In genomic region chr11:66554602-66555001, GRCh38 we compare ENCODE assay signal across 27 cellular contexts. TPM values are rescaled to one million over a fixed set of nuclear protein-coding genes. Genes with fewer than 3 reads are reported as not detected.
DNase-seq lines count a peak whose midpoint lies in the region; ATAC-seq and TF ChIP-seq lines count a peak whose summit lies in the region.
"Had no signal": no experiment of that assay in that cellular context is flagged by ENCODE, and none has a peak within 500 bp of the region (broad histone marks: within the 10 kb centered on the region; RNA-seq: fewer than 3 reads in every experiment).

No MANE protein-coding gene starts in this region.

- H3K14ac ChIP-seq in neuronal stem cell (ENCODE audit: low read length), result no peak overlapping the region

- H3K9ac ChIP-seq in endodermal cell (ENCODE audit: extremely low read depth, low read length, poor library complexity, severe bottlenecking) (no peak overlapping the region), neuronal stem cell (ENCODE audit: low read depth, low read length, poor library complexity) (no peak overlapping the region)
- H3K9ac ChIP-seq: BLaER1 had no signal

- DNase-seq in endodermal cell, result no peak
- no peak for DNase-seq in neuronal stem cell (ENCODE audit: low spot score)
- DNase-seq in activated gamma-delta T cell (lab: John Stamatoyannopoulos, UW), result no peak
- no peak for DNase-seq in activated T-cell treated with anti-CD3 and anti-CD28 coated beads, Interleukin-2, amount 50 U/mL, for 24 hours
- DNase-seq: 8988T; ACHN; BE2C; C1 segment of cervical spinal cord; CD4-positive, alpha-beta memory T cell; CD4-positive, CD25-positive, alpha-beta regulatory T cell; CD8-positive, alpha-beta memory T cell; COR-L47; DMS 273 treated with DMSO at 0.1 percent for 48 hours; DMS153; DMS53; DMS79; DND-41; EL; GDM1 had no signal

- peak overlapping the region; percentile 19 for H3K18ac ChIP-seq in neuronal stem cell (ENCODE audit: low read length)

- WGBS in endodermal cell (ENCODE audit: insufficient coverage in 1 of 2, insufficient read length in 1 of 2), 2 experiments, result 91 to 97% methylated on average over 5 of the region's 5 CpGs
- no CpG with 5 or more reads among the region's 5 CpGs for WGBS in neuronal stem cell (ENCODE audit: extremely low coverage in 2 of 2, insufficient read length in 2 of 2, insufficient replicate concordance in 1 of 2), 2 donors

- no peak for ATAC-seq in GM19328 (IDR thresholded peaks at IDR 0.05; ENCODE audit: unreplicated experiment)
- no peak for ATAC-seq in GM21423 (IDR thresholded peaks at IDR 0.05; ENCODE audit: unreplicated experiment)
- ATAC-seq: GM12878 had no signal

- H3K4me3 ChIP-seq in HEK293 (ENCODE audit: low read depth, low read length) (no peak overlapping the region), endodermal cell (ENCODE audit: low read length) (no peak overlapping the region), neuronal stem cell (ENCODE audit: low read length in 2 of 2) (no peak overlapping the region)
- H3K4me3 ChIP-seq: BLaER1, GM12878 had no signal

- peaks cover 11% of the 10 kb centered on the region for H3K27me3 Mint-ChIP-seq in endodermal cell (ENCODE audit: insufficient read depth)
- H3K27me3 Mint-ChIP-seq in activated T-cell treated with anti-CD3 and anti-CD28 coated beads, Interleukin-2, amount 50 U/mL, for 24 hours, result peaks cover 19% of the 10 kb centered on the region
- H3K27me3 Mint-ChIP-seq: CD4-positive, CD25-positive, alpha-beta regulatory T cell had no signal

- no peak overlapping the region for H3K4me2 ChIP-seq in neuronal stem cell (ENCODE audit: insufficient read depth, low read length, poor library complexity, severe bottlenecking)
- H3K4me2 ChIP-seq: BLaER1 had no signal

- no peak overlapping the region for H4K91ac ChIP-seq in neuronal stem cell (ENCODE audit: low read depth, low read length, poor library complexity)

- no peak overlapping the region for H3K23ac ChIP-seq in neuronal stem cell (ENCODE audit: low read depth, low read length, poor library complexity)

- no peak overlapping the region for H2BK12ac ChIP-seq in neuronal stem cell (ENCODE audit: low read length)

- H3K27ac ChIP-seq in HEK293 (ENCODE audit: extremely low read depth, low read depth, low read length) (no peak overlapping the region), endodermal cell (ENCODE audit: low read depth, low read length) (no peak overlapping the region), neuronal stem cell (replicated peaks; ENCODE audit: low read length) (no peak overlapping the region)
- H3K27ac ChIP-seq: BLaER1 had no signal

- H3K4ac ChIP-seq in neuronal stem cell (ENCODE audit: low read length), result no peak overlapping the region

- H3K27me3 ChIP-seq in endodermal cell (ENCODE audit: control insufficient read depth, insufficient read depth, low read length, poor library complexity, severe bottlenecking), result no peaks in the 10 kb centered on the region
- H3K27me3 ChIP-seq in neuronal stem cell (ENCODE audit: control insufficient read depth in 3 of 3, insufficient read depth in 3 of 3, low read depth in 1 of 3, low read length in 3 of 3), result peaks cover 0 to 14% (median 0%) of the 10 kb centered on the region in 3 experiments
- H3K27me3 ChIP-seq: BE2C, BLaER1 had no signal

- no peaks in the 10 kb centered on the region for H3K4me1 ChIP-seq in HEK293 (ENCODE audit: control insufficient read depth, insufficient read depth, low read length)
- H3K4me1 ChIP-seq in endodermal cell (ENCODE audit: control insufficient read depth, insufficient read depth, low read length), result no peaks in the 10 kb centered on the region
- peaks cover 0 to 4% of the 10 kb centered on the region in 2 donors for H3K4me1 ChIP-seq in neuronal stem cell (ENCODE audit: control insufficient read depth in 2 of 2, insufficient read depth in 1 of 2, low read depth in 1 of 2, low read length in 2 of 2)
- H3K4me1 ChIP-seq: BE2C, BLaER1 had no signal

- H2BK120ac ChIP-seq in neuronal stem cell (ENCODE audit: low read depth, low read length), result no peak overlapping the region

- TF ChIP-seq CTCF in HEK293 (tag by site-specific recombination; IDR thresholded peaks at IDR 0.05), result no peak
- no peak for TF ChIP-seq CTCF in endodermal cell (conservative IDR thresholded peaks at IDR 0.05)

- POLR2A ChIA-PET in HEK293 (lab: Yijun Ruan, JAX), result interaction anchor here (0.7 to 0.9 kb wide), 2 partner anchors 8 to 62 kb away, joined by 3 to 4 read pairs; partner anchors contain the start of genes ACTN3, RBM14 and ZDHHC24

- CTCF ChIA-PET in HEK293 (lab: Yijun Ruan, JAX), result no interaction called here

- H2BK15ac ChIP-seq in neuronal stem cell (ENCODE audit: low read length), result no peak overlapping the region

- no peaks in the 10 kb centered on the region for H3K4me1 Mint-ChIP-seq in endodermal cell
- H3K4me1 Mint-ChIP-seq in activated T-cell treated with anti-CD3 and anti-CD28 coated beads, Interleukin-2, amount 50 U/mL, for 24 hours (ENCODE audit: low read depth), result peaks cover 6% of the 10 kb centered on the region

- H2AK5ac ChIP-seq in neuronal stem cell (ENCODE audit: low read depth, low read length), result no peak overlapping the region

- H3K9me3 Mint-ChIP-seq in endodermal cell, result no peaks in the 10 kb centered on the region
- H3K9me3 Mint-ChIP-seq in activated T-cell treated with anti-CD3 and anti-CD28 coated beads, Interleukin-2, amount 50 U/mL, for 24 hours, result no peaks in the 10 kb centered on the region
- H3K9me3 Mint-ChIP-seq: CD4-positive, alpha-beta memory T cell; CD8-positive, alpha-beta memory T cell had no signal

- no peak overlapping the region for H3K4me3 Mint-ChIP-seq in endodermal cell
- no peak overlapping the region for H3K4me3 Mint-ChIP-seq in activated T-cell treated with anti-CD3 and anti-CD28 coated beads, Interleukin-2, amount 50 U/mL, for 24 hours
- H3K4me3 Mint-ChIP-seq: CD14-positive monocyte; CD4-positive, alpha-beta memory T cell; CD4-positive, CD25-positive, alpha-beta regulatory T cell; CD8-positive, alpha-beta memory T cell had no signal

- H3K27ac Mint-ChIP-seq in endodermal cell, result peak overlapping the region; percentile 31
- H3K27ac Mint-ChIP-seq in activated T-cell treated with anti-CD3 and anti-CD28 coated beads, Interleukin-2, amount 50 U/mL, for 24 hours, result no peak overlapping the region
- H3K27ac Mint-ChIP-seq: CD14-positive monocyte; CD4-positive, alpha-beta memory T cell; CD4-positive, CD25-positive, alpha-beta regulatory T cell; CD8-positive, alpha-beta memory T cell had no signal

- peak overlapping the region; percentile 71 for H2BK5ac ChIP-seq in neuronal stem cell (ENCODE audit: low read length)

- H3K79me1 ChIP-seq in neuronal stem cell (ENCODE audit: low read depth, low read length), result no peaks in the 10 kb centered on the region

- H3K9me3 ChIP-seq in HEK293 (ENCODE audit: control insufficient read depth, insufficient read depth, low read depth, low read length) (no peaks in the 10 kb centered on the region), endodermal cell (ENCODE audit: control insufficient read depth, low read length) (no peaks in the 10 kb centered on the region), neuronal stem cell (replicated peaks in 1 of 2; ENCODE audit: control insufficient read depth in 2 of 2, insufficient read depth in 1 of 2, low read depth in 1 of 2, low read length in 2 of 2) (no peaks in the 10 kb centered on the region)
- H3K9me3 ChIP-seq: BE2C, BLaER1 had no signal

- H2AFZ ChIP-seq in neuronal stem cell (ENCODE audit: low read length), result no peak overlapping the region

- H3K36me3 ChIP-seq in HEK293 (ENCODE audit: control insufficient read depth in 2 of 2, insufficient read depth in 1 of 2, low read length in 2 of 2), result no peaks in the 10 kb centered on the region
- H3K36me3 ChIP-seq in endodermal cell (ENCODE audit: control insufficient read depth, insufficient read depth, low read length), result no peaks in the 10 kb centered on the region
- no peaks in the 10 kb centered on the region for H3K36me3 ChIP-seq in neuronal stem cell (replicated peaks in 1 of 2; ENCODE audit: control insufficient read depth in 2 of 2, insufficient read depth in 2 of 2, low read length in 2 of 2)
- H3K36me3 ChIP-seq: BE2C, BLaER1 had no signal

- no peaks in the 10 kb centered on the region for H3K36me3 Mint-ChIP-seq in endodermal cell (ENCODE audit: low read depth)
- no peaks in the 10 kb centered on the region for H3K36me3 Mint-ChIP-seq in activated T-cell treated with anti-CD3 and anti-CD28 coated beads, Interleukin-2, amount 50 U/mL, for 24 hours (ENCODE audit: low read depth)
- H3K36me3 Mint-ChIP-seq: CD14-positive monocyte; CD4-positive, alpha-beta memory T cell; CD4-positive, CD25-positive, alpha-beta regulatory T cell had no signal

- no peak overlapping the region for H4K8ac ChIP-seq in neuronal stem cell (ENCODE audit: low read depth, low read length)

RNA-seq across cellular contexts. Expression of gene ACTN3, which starts 7.9 kb away (rescaled TPM):
- total RNA-seq in endodermal cell, result 1 to 10 TPM; 1.7 to 5.3 TPM
- polyA plus RNA-seq in endodermal cell (2013, experiment 1 of 2), result 11.3 TPM
- polyA plus RNA-seq in endodermal cell (2013, experiment 2 of 2), result 10.7 TPM
- 15.3 TPM for polyA plus RNA-seq in neuronal stem cell (2013, experiment 1 of 2)
- polyA plus RNA-seq in neuronal stem cell (2013, experiment 2 of 2), result 14.8 TPM
- total RNA-seq: A673; CD4-positive, CD25-positive, alpha-beta regulatory T cell; Daoy had no signal
- polyA plus RNA-seq: CD14-positive monocyte; CD4-positive, alpha-beta memory T cell; CD4-positive, CD25-positive, alpha-beta regulatory T cell; CD8-positive, alpha-beta memory T cell had no signal

RNA-seq across cellular contexts. Expression of gene ZDHHC24, which starts 8.8 kb away (rescaled TPM):
- 10 to 100 TPM; 10.6 to 11.7 TPM for total RNA-seq in endodermal cell
- 7.0 TPM for polyA plus RNA-seq in endodermal cell (2013, experiment 1 of 2)
- polyA plus RNA-seq in endodermal cell (2013, experiment 2 of 2), result 7.0 TPM
- 5.8 TPM for polyA plus RNA-seq in neuronal stem cell (2013, experiment 1 of 2)
- 5.8 TPM for polyA plus RNA-seq in neuronal stem cell (2013, experiment 2 of 2)

RNA-seq across cellular contexts. Expression of gene CTSF, which starts 13.8 kb away (rescaled TPM):
- 10 to 100 TPM in 1 of 2 donors, 1 to 10 TPM in 1; 5.0 to 18.6 TPM for total RNA-seq in endodermal cell
- 8.6 TPM for polyA plus RNA-seq in endodermal cell (2013, experiment 1 of 2)
- polyA plus RNA-seq in endodermal cell (2013, experiment 2 of 2), result 7.7 TPM
- polyA plus RNA-seq in neuronal stem cell (2013, experiment 1 of 2), result 1.3 TPM
- polyA plus RNA-seq in neuronal stem cell (2013, experiment 2 of 2), result 1.2 TPM

RNA-seq across cellular contexts. Expression of gene CCDC87, which starts 38.3 kb away (rescaled TPM):
- 1 to 10 TPM in 1 of 2 donors, under 1 TPM in 1; 0.84 to 1.5 TPM for total RNA-seq in endodermal cell
- polyA plus RNA-seq in endodermal cell (2013, experiment 1 of 2), result 0.25 TPM
- 0.29 TPM for polyA plus RNA-seq in endodermal cell (2013, experiment 2 of 2)
- 0.13 TPM for polyA plus RNA-seq in neuronal stem cell (2013, experiment 1 of 2)
- 0.14 TPM for polyA plus RNA-seq in neuronal stem cell (2013, experiment 2 of 2)
- total RNA-seq: CD4-positive, alpha-beta memory T cell; Daoy had no signal
- polyA plus RNA-seq: CD14-positive monocyte; CD4-positive, CD25-positive, alpha-beta regulatory T cell; CD8-positive, alpha-beta memory T cell had no signal

RNA-seq across cellular contexts. Expression of gene CCS, which starts 38.4 kb away (rescaled TPM):
- total RNA-seq in endodermal cell, result 10 to 100 TPM; 62.9 to 64.7 TPM
- polyA plus RNA-seq in endodermal cell (2013, experiment 1 of 2), result 58.9 TPM
- 51.7 TPM for polyA plus RNA-seq in endodermal cell (2013, experiment 2 of 2)
- polyA plus RNA-seq in neuronal stem cell (2013, experiment 1 of 2), result 39.5 TPM
- polyA plus RNA-seq in neuronal stem cell (2013, experiment 2 of 2), result 39.5 TPM
